Comparison of ENCODE assay signal across 7 cellular contexts in the genomic region with DNA sequence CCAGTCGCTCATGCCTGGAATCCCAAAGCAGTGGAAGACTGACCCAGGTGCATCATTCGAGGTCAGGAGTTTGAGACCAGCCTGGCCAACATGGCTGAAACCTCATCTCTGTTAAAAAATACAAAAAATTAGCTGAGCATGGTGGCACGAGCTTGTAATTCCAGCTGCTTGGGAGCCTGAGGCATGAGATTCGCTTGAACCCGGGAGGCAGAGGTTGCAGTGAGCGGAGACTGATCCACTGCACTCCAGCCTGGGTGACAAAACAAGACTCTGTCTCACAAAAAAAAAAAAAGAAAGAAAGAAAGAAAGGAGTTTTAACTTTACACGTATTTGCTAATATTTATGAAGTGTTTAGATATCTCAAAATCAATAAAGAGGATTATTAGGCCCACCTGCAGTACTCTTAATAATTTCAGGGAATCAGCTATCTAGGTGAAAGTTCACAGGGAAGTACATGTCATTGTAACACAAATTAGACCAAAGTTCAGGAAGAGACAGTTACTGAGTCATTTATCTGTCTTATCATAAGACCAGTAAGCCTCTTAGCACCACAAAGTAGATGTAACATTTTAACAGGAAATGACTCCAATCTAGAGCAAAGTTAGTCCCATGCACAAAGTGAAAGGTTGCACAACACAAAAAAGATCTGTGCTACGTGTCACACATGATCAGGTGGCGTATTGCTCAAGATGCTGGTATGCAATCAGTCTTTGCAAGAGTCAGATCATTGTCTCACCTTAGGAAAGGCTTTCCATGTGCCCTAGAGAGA. TPM values are rescaled to one million over a fixed set of nuclear protein-coding genes. Genes with fewer than 3 reads are reported as not detected.
DNase-seq lines count a peak whose midpoint lies in the region; ATAC-seq and TF ChIP-seq lines count a peak whose summit lies in the region.

No MANE protein-coding gene starts in this region.

- H3K27me3 ChIP-seq in OCI-LY3 (ENCODE audit: low read depth, low read length): no peaks in the 10 kb centered on the region

- H3K4me2 ChIP-seq in OCI-LY3 (ENCODE audit: low read length): peak overlapping the region; percentile 59

- no peaks in the 10 kb centered on the region for H3K9me3 ChIP-seq in OCI-LY3 (ENCODE audit: insufficient read depth, low read length)

- no peaks in the 10 kb centered on the region for H3K36me3 Mint-ChIP-seq in activated naive CD4-positive, alpha-beta T cell treated with anti-CD3 and anti-CD28 coated beads, Interleukin-2, amount 50 U/mL, for 72 hours
- H3K36me3 Mint-ChIP-seq in immature natural killer cell: no peaks in the 10 kb centered on the region

- peak overlapping the region; percentile 71 to 86 (median 78) for H3K4me3 Mint-ChIP-seq in immature natural killer cell

- H3K79me2 ChIP-seq in OCI-LY3 (ENCODE audit: low read length): no peaks in the 10 kb centered on the region

- no peak overlapping the region for H3K9ac ChIP-seq in OCI-LY3 (ENCODE audit: low read length)

- TF ChIP-seq CTCF in OCI-LY3 (IDR thresholded peaks at IDR 0.05; ENCODE audit: low read depth, low read length): no peak

- peak; percentile 45 to 66 for DNase-seq in activated naive CD4-positive, alpha-beta T cell treated with anti-CD3 and anti-CD28 coated beads, Interleukin-2, amount 50 U/mL, for 72 hours (ENCODE audit: low spot score in 2 of 2)
- DNase-seq in immature natural killer cell (peak; percentile 76 to 80 (median 78)), NCI-H1092 (lab: John Stamatoyannopoulos, UW) (no peak)
- peak; percentile 23 to 30 for DNase-seq in stimulated activated CD8-positive, alpha-beta memory T cell treated with anti-CD3 and anti-CD28 coated beads, Interleukin-15, amount 100 ng/mL, for 48 hours (ENCODE audit: low read depth in 2 of 2)

- peak; percentile 93 for ATAC-seq in GM18511 (IDR thresholded peaks at IDR 0.05; ENCODE audit: unreplicated experiment)
- ATAC-seq in HG02884 (IDR thresholded peaks at IDR 0.05; ENCODE audit: unreplicated experiment): peak; percentile 87
- peak; percentile 99 to 100 for ATAC-seq in activated naive CD4-positive, alpha-beta T cell treated with anti-CD3 and anti-CD28 coated beads, Interleukin-2, amount 50 U/mL, for 72 hours

- peaks cover 11% of the 10 kb centered on the region for H3K4me1 ChIP-seq in OCI-LY3 (ENCODE audit: low read length)

- H3K4me3 ChIP-seq in OCI-LY3 (ENCODE audit: low read length): no peak overlapping the region; the same call in 1 of the 2 replicates

- H3K36me3 ChIP-seq in OCI-LY3 (replicated peaks; ENCODE audit: low read depth, low read length): no peaks in the 10 kb centered on the region

- peaks cover 0 to under 1% of the 10 kb centered on the region in 2 donors for H3K9me3 Mint-ChIP-seq in activated naive CD4-positive, alpha-beta T cell treated with anti-CD3 and anti-CD28 coated beads, Interleukin-2, amount 50 U/mL, for 72 hours
- no peaks in the 10 kb centered on the region for H3K9me3 Mint-ChIP-seq in immature natural killer cell

- H2AFZ ChIP-seq in OCI-LY3 (ENCODE audit: low read depth, low read length): peak overlapping the region; percentile 95

- H3K27ac ChIP-seq in OCI-LY3 (ENCODE audit: low read length): peak overlapping the region; percentile 34

- no peaks in the 10 kb centered on the region for H4K20me1 ChIP-seq in OCI-LY3 (ENCODE audit: insufficient read depth, low read length)

- H3K27me3 Mint-ChIP-seq in immature natural killer cell (ENCODE audit: low read depth in 3 of 3): peaks cover 1 to 7% (median 2%) of the 10 kb centered on the region in 3 donors

- peaks cover 19 to 21% of the 10 kb centered on the region in 2 donors for H3K4me1 Mint-ChIP-seq in immature natural killer cell

- H3K27ac Mint-ChIP-seq in activated naive CD4-positive, alpha-beta T cell treated with anti-CD3 and anti-CD28 coated beads, Interleukin-2, amount 50 U/mL, for 72 hours: peak overlapping the region; percentile 92 to 93
- H3K27ac Mint-ChIP-seq in immature natural killer cell: peak overlapping the region; percentile 90 to 99 (median 97)

RNA-seq across cellular contexts. Expression of gene PLIN2, which starts 34.1 kb away (rescaled TPM):
- 100 to 1,000 TPM in 1 of 2 donors, 10 to 100 TPM in 1; 44.0 to 176 TPM for total RNA-seq in activated naive CD4-positive, alpha-beta T cell treated with anti-CD3 and anti-CD28 coated beads, Interleukin-2, amount 50 U/mL, for 72 hours
- 10 to 100 TPM; 40.0 to 79.1 (median 41.5) TPM for polyA plus RNA-seq in immature natural killer cell

RNA-seq across cellular contexts. Expression of gene HAUS6, which starts 58.7 kb away (rescaled TPM):
- 10 to 100 TPM; 35.3 to 37.5 TPM for total RNA-seq in activated naive CD4-positive, alpha-beta T cell treated with anti-CD3 and anti-CD28 coated beads, Interleukin-2, amount 50 U/mL, for 72 hours
- polyA plus RNA-seq in immature natural killer cell: 1 to 10 TPM; 3.5 to 6.8 (median 6.4) TPM
